ENCODE assay signal across 8 cellular contexts in the genomic region with DNA sequence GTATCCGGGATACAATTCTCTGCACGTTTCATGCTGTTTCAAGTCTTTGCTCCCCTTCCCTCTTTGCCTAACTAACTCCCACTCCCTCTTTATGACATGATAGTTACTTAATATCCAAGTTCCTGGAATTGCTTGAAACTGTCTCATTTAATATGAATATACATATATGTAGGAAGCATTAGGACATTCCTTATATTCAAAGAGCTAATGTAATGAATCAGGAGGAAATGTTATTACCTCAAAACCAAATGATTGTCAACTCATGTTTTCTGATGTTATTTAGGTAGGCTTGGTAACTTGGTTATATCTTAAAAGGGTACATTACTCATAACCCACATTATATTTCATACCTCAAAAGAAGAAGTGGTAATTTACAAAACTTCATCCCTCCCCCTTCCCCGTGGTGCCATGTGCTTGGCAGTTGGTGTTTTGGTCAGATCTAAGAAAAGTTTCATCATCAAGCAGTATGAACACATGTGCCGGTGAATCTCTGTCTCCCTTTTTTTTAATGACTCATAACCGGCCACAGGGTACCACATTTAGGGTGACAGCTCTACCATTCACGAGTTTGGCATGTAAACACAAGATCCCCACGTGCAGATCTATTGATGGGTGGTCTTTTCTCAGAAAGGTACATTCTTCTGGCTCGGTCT. TPM values are rescaled to one million over a fixed set of nuclear protein-coding genes. Genes with fewer than 3 reads are reported as not detected.
A peak's percentile ranks its signal among the peaks of the same experiment; 100 is the strongest.
DNase-seq lines count a peak whose midpoint lies in the region; ATAC-seq, FAIRE-seq and TF ChIP-seq lines count a peak whose summit lies in the region.

No MANE protein-coding gene starts in this region.

- H3K27ac Mint-ChIP-seq in HFFc6 (peak overlapping the region; percentile 68), neural progenitor cell (no peak overlapping the region), endothelial cell (ENCODE audit: unreplicated experiment) (no peak overlapping the region)
- peak overlapping the region; percentile 8 for H3K27ac Mint-ChIP-seq in activated T-cell treated with anti-CD3 and anti-CD28 coated beads, Interleukin-2, amount 50 U/mL, for 72 hours

- H4K20me1 ChIP-seq in neural progenitor cell (ENCODE audit: low read depth): no peaks in the 10 kb centered on the region

- no peaks in the 10 kb centered on the region for H3K9me3 Mint-ChIP-seq in HFFc6
- H3K9me3 Mint-ChIP-seq in activated T-cell treated with anti-CD3 and anti-CD28 coated beads, Interleukin-2, amount 50 U/mL, for 72 hours: peaks cover 0 to 6% of the 10 kb centered on the region in 2 donors
- H3K9me3 Mint-ChIP-seq in neural progenitor cell: no peaks in the 10 kb centered on the region
- H3K9me3 Mint-ChIP-seq in endothelial cell (ENCODE audit: unreplicated experiment): no peaks in the 10 kb centered on the region

- ATAC-seq in activated T-cell treated with anti-CD3 and anti-CD28 coated beads, Interleukin-2, amount 50 U/mL, for 72 hours (replicated peaks in 1 of 2): peak; percentile 97 to 99
- peak; percentile 62 for ATAC-seq in omental fat pad (ENCODE audit: low FRiP score)

- no peaks in the 10 kb centered on the region for H3K36me3 ChIP-seq in neural progenitor cell

- no peak for TF ChIP-seq CTCF in HFFc6 (IDR thresholded peaks at IDR 0.05)
- TF ChIP-seq CTCF in omental fat pad (IDR thresholded peaks at IDR 0.05): no peak
- TF ChIP-seq CTCF in neural progenitor cell (IDR thresholded peaks at IDR 0.05): no peak
- TF ChIP-seq CTCF in endothelial cell (IDR thresholded peaks at IDR 0.05; ENCODE audit: unreplicated experiment): no peak

- peaks cover 18% of the 10 kb centered on the region for H3K4me1 ChIP-seq in neural progenitor cell

- FAIRE-seq in GM12892 (lab: Jason Lieb, UNC): peak; percentile 83

- H3K9ac ChIP-seq in neural progenitor cell: no peak overlapping the region

- H3K9me3 ChIP-seq in neural progenitor cell (ENCODE audit: low read depth): no peaks in the 10 kb centered on the region

- H3K27me3 Mint-ChIP-seq in HFFc6 (ENCODE audit: insufficient read depth): no peaks in the 10 kb centered on the region; the same call in 1 of the 2 replicates
- H3K27me3 Mint-ChIP-seq in activated T-cell treated with anti-CD3 and anti-CD28 coated beads, Interleukin-2, amount 50 U/mL, for 72 hours (ENCODE audit: low read depth): no peaks in the 10 kb centered on the region
- peaks cover 2% of the 10 kb centered on the region for H3K27me3 Mint-ChIP-seq in neural progenitor cell (ENCODE audit: insufficient read depth, low read depth)
- no peaks in the 10 kb centered on the region for H3K27me3 Mint-ChIP-seq in endothelial cell (ENCODE audit: unreplicated experiment)

- no peaks in the 10 kb centered on the region for H3K27me3 ChIP-seq in neural progenitor cell

- H3K4me1 Mint-ChIP-seq in HFFc6 (ENCODE audit: low read depth) (peaks cover 18% of the 10 kb centered on the region), neural progenitor cell (peaks cover 21% of the 10 kb centered on the region), endothelial cell (ENCODE audit: unreplicated experiment) (peaks cover 26% of the 10 kb centered on the region)
- H3K4me1 Mint-ChIP-seq in activated T-cell treated with anti-CD3 and anti-CD28 coated beads, Interleukin-2, amount 50 U/mL, for 72 hours (ENCODE audit: low read depth): peaks cover 25% of the 10 kb centered on the region

- no peak overlapping the region for H3K27ac ChIP-seq in neural progenitor cell

- H3K4me2 ChIP-seq in neural progenitor cell: no peak overlapping the region

- H3K79me2 ChIP-seq in neural progenitor cell (ENCODE audit: low read depth): no peaks in the 10 kb centered on the region

- H3K36me3 Mint-ChIP-seq in HFFc6 (ENCODE audit: low read depth) (peaks cover 3% of the 10 kb centered on the region; the same call in 1 of the 2 replicates), neural progenitor cell (peaks cover 1% of the 10 kb centered on the region), endothelial cell (ENCODE audit: low read depth, unreplicated experiment) (no peaks in the 10 kb centered on the region)
- H3K36me3 Mint-ChIP-seq in activated T-cell treated with anti-CD3 and anti-CD28 coated beads, Interleukin-2, amount 50 U/mL, for 72 hours (ENCODE audit: insufficient read depth in 2 of 2): peaks cover 0 to 7% of the 10 kb centered on the region in 2 donors

- TF ChIP-seq POLR2A in GM12892 (IDR thresholded peaks at IDR 0.05; ENCODE audit: low read depth, low read length): no peak

- no peak overlapping the region for H2AFZ ChIP-seq in neural progenitor cell (replicated peaks)

- DNase-seq in GM12892 (ENCODE audit: insufficient read length): peak; percentile 37
- peak; percentile 80 for DNase-seq in HFFc6
- DNase-seq in NCI-H460 (ENCODE audit: extremely low read depth, low read depth): peak; percentile 6
- peak; percentile 78 to 82 for DNase-seq in activated T-cell treated with anti-CD3 and anti-CD28 coated beads, Interleukin-2, amount 50 U/mL, for 72 hours
- no peak for DNase-seq in omental fat pad (ENCODE audit: low spot score)
- no peak for DNase-seq in neural progenitor cell (ENCODE audit: low spot score)
- no peak for DNase-seq in endothelial cell (ENCODE audit: low spot score)
- no peak for DNase-seq in NCI-H1436 (lab: John Stamatoyannopoulos, UW)

- H3K4me3 Mint-ChIP-seq in HFFc6 (peak overlapping the region; percentile 72), neural progenitor cell (no peak overlapping the region), endothelial cell (ENCODE audit: unreplicated experiment) (no peak overlapping the region)
- H3K4me3 Mint-ChIP-seq in activated T-cell treated with anti-CD3 and anti-CD28 coated beads, Interleukin-2, amount 50 U/mL, for 72 hours: peak overlapping the region; percentile 65 to 81

- H3K4me3 ChIP-seq in neural progenitor cell: no peak overlapping the region

- H3F3A ChIP-seq in neural progenitor cell (ENCODE audit: low read depth): peaks cover 22% of the 10 kb centered on the region

RNA-seq across cellular contexts. Expression of gene HCAR2, which starts 56.5 kb away (rescaled TPM):
- polyA plus RNA-seq in GM12892 (2012; ENCODE audit: missing spikeins): not detected
- total RNA-seq in HFFc6 (2021; fragmentation: NEBNext Ultra II Directional; extraction: Animal tissue kit (Norgen Biotek cat#: 25700)): not detected
- total RNA-seq in NCI-H460 (2014; rRNA removed; shearing (Covaris generic)): 0.17 TPM in 2 replicates
- not detected in 2 replicates for polyA plus RNA-seq in NCI-H460 (2014; cell fraction: nucleus; rRNA removed)
- total RNA-seq in activated T-cell treated with anti-CD3 and anti-CD28 coated beads, Interleukin-2, amount 50 U/mL, for 72 hours: not detected
- total RNA-seq in omental fat pad (10 to 100 TPM in 3 of 4 donors, 1 to 10 TPM in 1; 5.5 to 68.7 (median 19.2) TPM), neural progenitor cell (ENCODE audit: low replicate concordance) (not detected in 2 replicates), endothelial cell (ENCODE audit: unreplicated experiment) (not detected)

Comparison
In these comparisons a context has a peak if more than half of its experiments do, and no peak if none do; other contexts are left out.
1. DNase-seq: peak in GM12892 (single experiment), HFFc6 (single experiment), NCI-H460 (single experiment) and activated T-cell treated with anti-CD3 and anti-CD28 coated beads, Interleukin-2, amount 50 U/mL, for 72 hours (2 of 2); none in omental fat pad (single experiment), neural progenitor cell (single experiment), endothelial cell (single experiment) and NCI-H1436 (single experiment).
2. H3K27ac Mint-ChIP-seq: peak in HFFc6 (single experiment) and activated T-cell treated with anti-CD3 and anti-CD28 coated beads, Interleukin-2, amount 50 U/mL, for 72 hours (single experiment); none in neural progenitor cell (single experiment) and endothelial cell (single experiment).
3. H3K4me3 Mint-ChIP-seq: peak in HFFc6 (single experiment) and activated T-cell treated with anti-CD3 and anti-CD28 coated beads, Interleukin-2, amount 50 U/mL, for 72 hours (2 of 2); none in neural progenitor cell (single experiment) and endothelial cell (single experiment).